ENCODE assay signal across 27 cellular contexts in genomic region chr3:141341536-141341935, GRCh38.
"Had no signal": no experiment of that assay in that cellular context is flagged by ENCODE, and none has a peak within 500 bp of the region (broad histone marks: within the 10 kb centered on the region; RNA-seq: fewer than 3 reads in every experiment).

No MANE protein-coding gene starts in this region.

- ATAC-seq: effector memory CD8-positive, alpha-beta T cell; esophagus mucosa; gastrocnemius medialis; heart right ventricle; left cardiac atrium; left ventricle myocardium superior; lower lobe of right lung; mucosa of descending colon had no signal

- FAIRE-seq: colon, endometrium, islet of Langerhans, keratinocyte had no signal

- H3K36me3 ChIP-seq: esophagus squamous epithelium, gastrocnemius medialis, heart right ventricle, left lung, lower lobe of right lung had no signal

- H3K27ac ChIP-seq: coronary artery, dorsolateral prefrontal cortex, epithelial cell of prostate, esophagus squamous epithelium, gastrocnemius medialis, heart right ventricle, left lung, lower lobe of right lung had no signal

- H3K4me3 ChIP-seq: coronary artery, dorsolateral prefrontal cortex, esophagus squamous epithelium, gastrocnemius medialis, heart right ventricle, left lung, lower lobe of right lung, mucosa of descending colon had no signal

- DNase-seq: dermis blood vessel endothelial cell; dorsolateral prefrontal cortex; effector CD8-positive, alpha-beta T cell; effector memory CD8-positive, alpha-beta T cell; endodermal cell; erythroblast; esophagus squamous epithelium; foreskin fibroblast; foreskin melanocyte; gastrocnemius medialis; glutamatergic neuron; head of caudate nucleus; heart right ventricle; hippocampal formation; left cardiac atrium; left lung; left ventricle myocardium superior; lower lobe of right lung; mucosa of descending colon; naive B cell had no signal

- H3K9me3 ChIP-seq: esophagus squamous epithelium, gastrocnemius medialis, heart right ventricle, left lung, lower lobe of right lung, mucosa of descending colon had no signal

- H3K4me1 ChIP-seq: esophagus squamous epithelium, gastrocnemius medialis, left lung had no signal

- H3K27me3 ChIP-seq: dorsolateral prefrontal cortex, gastrocnemius medialis, heart right ventricle, left lung had no signal
